In the genomic region with DNA sequence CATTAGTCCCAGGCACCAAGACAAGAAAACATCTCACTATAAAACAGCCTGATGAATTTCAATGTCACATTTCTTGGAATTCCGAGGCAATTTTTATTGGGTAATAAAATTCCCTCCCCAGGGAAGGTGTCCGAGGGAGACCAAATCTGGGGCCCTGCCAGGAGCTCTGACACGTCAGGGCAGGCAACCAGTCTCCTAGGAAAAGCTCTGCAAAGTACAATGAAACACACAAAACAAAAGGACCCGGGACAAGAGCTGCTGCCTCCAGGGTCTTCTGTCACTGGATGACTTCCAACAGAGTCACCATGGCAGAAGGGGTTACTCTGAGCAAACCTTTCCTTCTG, we compare ENCODE assay signal across 18 cellular contexts. TPM values are rescaled to one million over a fixed set of nuclear protein-coding genes. Genes with fewer than 3 reads are reported as not detected.
DNase-seq lines count a peak whose midpoint lies in the region; ATAC-seq, FAIRE-seq and TF ChIP-seq lines count a peak whose summit lies in the region.
"Had no signal": no experiment of that assay in that cellular context is flagged by ENCODE, and none has a peak within 500 bp of the region (broad histone marks: within the 10 kb centered on the region; RNA-seq: fewer than 3 reads in every experiment).

No MANE protein-coding gene starts in this region.

- DNase-seq in H54 (ENCODE audit: insufficient read length, low spot score) = no peak
- DNase-seq in M059J (ENCODE audit: low read depth) = peak; percentile 89
- DNase-seq in bronchial epithelial cell (ENCODE audit: low read depth) = peak; percentile 15
- DNase-seq in prostate gland (ENCODE audit: low spot score) = peak; percentile 34
- no peak for DNase-seq in NCI-H1436 (lab: John Stamatoyannopoulos, UW)
- DNase-seq in DMS53 treated with DMSO at 0.1 percent for 48 hours (lab: John Stamatoyannopoulos, UW; ENCODE audit: unreplicated experiment) = no peak
- DNase-seq: H9, Kasumi-1, NCI-H1105 treated with DMSO at 0.1 percent for 48 hours, NCI-H187, NCI-H2107, NCI-H446 treated with DMSO at 0.1 percent for 48 hours, SW 1271, T-helper 2 cell had no signal

- FAIRE-seq in H54 (lab: Jason Lieb, UNC) (peak; percentile 45), bronchial epithelial cell (lab: Jason Lieb, UNC) (no peak)
- FAIRE-seq: RCC 7860 had no signal

- no peaks in the 10 kb centered on the region for H3K36me3 ChIP-seq in bronchial epithelial cell (ENCODE audit: control insufficient read depth, insufficient read depth, low read length)
- no peaks in the 10 kb centered on the region for H3K36me3 ChIP-seq in prostate gland

- H3K27me3 ChIP-seq in bronchial epithelial cell (ENCODE audit: control insufficient read depth, insufficient read depth, low read length) (no peaks in the 10 kb centered on the region), prostate gland (replicated peaks; ENCODE audit: insufficient read depth) (no peaks in the 10 kb centered on the region)

- TF ChIP-seq CTCF in bronchial epithelial cell (IDR thresholded peaks at IDR 0.05; ENCODE audit: insufficient read depth, low read length, severe bottlenecking) = no peak
- TF ChIP-seq CTCF in prostate gland (IDR thresholded peaks at IDR 0.05) = no peak

- no peak for TF ChIP-seq POLR2A in H54 (IDR thresholded peaks at IDR 0.05; ENCODE audit: low read depth, low read length)
- TF ChIP-seq POLR2A in prostate gland (IDR thresholded peaks at IDR 0.05) = no peak

- H3K9me3 ChIP-seq in prostate gland = no peaks in the 10 kb centered on the region

- H3K4me3 ChIP-seq in bronchial epithelial cell (ENCODE audit: low read depth, low read length) (no peak overlapping the region), prostate gland (no peak overlapping the region)

- no peak for ATAC-seq in GM18868 (IDR thresholded peaks at IDR 0.05; ENCODE audit: unreplicated experiment)
- ATAC-seq: Right ventricle myocardium inferior had no signal

- H3K27ac ChIP-seq in prostate gland = no peak overlapping the region

- WGBS in prostate gland = 23% methylated on average over 4 of the region's 4 CpGs

- intact Hi-C loops in prostate gland (cut with DNase I) = no loop called here

- no peaks in the 10 kb centered on the region for H3K4me1 ChIP-seq in prostate gland (replicated peaks)

RNA-seq across cellular contexts. Expression of gene SAXO1, which starts 50.8 kb away (rescaled TPM):
- total RNA-seq in M059J (2014; rRNA removed; shearing (Covaris generic)) = 0.10 TPM in 1 of 2 replicates, not detected in the other
- not detected in 2 replicates for total RNA-seq in bronchial epithelial cell
- total RNA-seq in prostate gland = 1 to 10 TPM in 1 of 2 donors, under 1 TPM in 1; 0.36 to 6.1 TPM
- total RNA-seq: B cell, Right ventricle myocardium inferior had no signal

Comparison
In these comparisons a context has a peak if more than half of its experiments do, and no peak if none do; other contexts are left out.
1. DNase-seq: peak in M059J (single experiment), bronchial epithelial cell (single experiment) and prostate gland (single experiment); none in H54 (single experiment), NCI-H1436 (single experiment) and DMS53 treated with DMSO at 0.1 percent for 48 hours (single experiment).